In the genomic region with DNA sequence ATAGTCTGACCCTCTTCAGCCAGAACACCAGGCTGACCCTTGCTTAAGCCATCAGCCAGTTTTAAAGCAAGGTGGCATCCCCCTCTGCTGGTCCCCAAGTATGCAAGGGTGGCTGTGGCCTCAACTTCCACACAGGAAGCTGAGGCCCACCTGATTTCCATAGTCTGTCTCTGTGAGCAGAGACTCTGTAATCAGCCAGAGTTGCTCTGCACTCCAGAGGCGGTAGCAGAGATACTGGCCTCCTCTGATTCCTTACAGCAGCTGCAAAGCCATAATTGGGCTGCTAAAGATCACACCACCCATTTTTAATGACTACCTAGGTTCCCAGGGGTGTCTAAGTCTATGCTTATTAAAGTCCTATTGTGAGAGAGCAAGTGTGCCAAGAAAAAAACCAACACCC, we compare ENCODE assay signal across 10 cellular contexts. TPM values are rescaled to one million over a fixed set of nuclear protein-coding genes. Genes with fewer than 3 reads are reported as not detected.
DNase-seq lines count a peak whose midpoint lies in the region; ATAC-seq, FAIRE-seq and TF ChIP-seq lines count a peak whose summit lies in the region.
"Had no signal": no experiment of that assay in that cellular context is flagged by ENCODE, and none has a peak within 500 bp of the region (broad histone marks: within the 10 kb centered on the region; RNA-seq: fewer than 3 reads in every experiment).

No MANE protein-coding gene starts in this region.

- H3K9me3 ChIP-seq in HEK293 (ENCODE audit: control insufficient read depth, insufficient read depth, low read depth, low read length) (no peaks in the 10 kb centered on the region), T-helper 17 cell (ENCODE audit: control insufficient read depth, low read length, poor library complexity, severe bottlenecking) (no peaks in the 10 kb centered on the region), small intestine (ENCODE audit: control insufficient read depth, low read depth) (no peaks in the 10 kb centered on the region)

- peaks cover 44% of the 10 kb centered on the region for H3K4me1 Mint-ChIP-seq in T-helper 17 cell
- peaks cover 28% of the 10 kb centered on the region for H3K4me1 Mint-ChIP-seq in memory B cell

- FAIRE-seq in small intestine (lab: Jason Lieb, UNC) = no peak

- H3K36me3 ChIP-seq in HEK293 (ENCODE audit: control insufficient read depth in 2 of 2, insufficient read depth in 1 of 2, low read length in 2 of 2) (peaks cover 29 to 52% of the 10 kb centered on the region in 2 experiments), small intestine (ENCODE audit: control insufficient read depth in 2 of 2, insufficient read depth in 2 of 2, low read length in 2 of 2) (peaks cover 10 to 11% of the 10 kb centered on the region in 2 donors)

- H3K27ac ChIP-seq in HEK293 (ENCODE audit: extremely low read depth, low read depth, low read length) (no peak overlapping the region), foreskin keratinocyte (no peak overlapping the region), small intestine (ENCODE audit: low read depth in 1 of 2, low read length in 1 of 2) (no peak overlapping the region)

- H3K4me3 ChIP-seq in AG10803 (ENCODE audit: low read length) = peak overlapping the region; percentile 6; the same call in 1 of the 2 replicates
- H3K4me3 ChIP-seq in HEK293 (ENCODE audit: low read depth, low read length) = no peak overlapping the region
- no peak overlapping the region for H3K4me3 ChIP-seq in small intestine (ENCODE audit: low read depth in 1 of 2, low read length in 2 of 2)

- peaks cover 2% of the 10 kb centered on the region; the same call in 1 of the 2 replicates for H3K4me1 ChIP-seq in HEK293 (ENCODE audit: control insufficient read depth, insufficient read depth, low read length)
- peaks cover 6% of the 10 kb centered on the region for H3K4me1 ChIP-seq in foreskin keratinocyte
- peaks cover 5 to 13% of the 10 kb centered on the region in 2 donors for H3K4me1 ChIP-seq in small intestine (ENCODE audit: control insufficient read depth in 2 of 2, insufficient read depth in 1 of 2, low read depth in 1 of 2, low read length in 1 of 2)

- DNase-seq in AG10803 (ENCODE audit: low read depth) (no peak), T-helper 17 cell (no peak), memory B cell (ENCODE audit: low spot score in 2 of 2) (no peak), foreskin keratinocyte (no peak), NOMO-1 treated with DMSO at 0.1 percent for 48 hours (lab: John Stamatoyannopoulos, UW; ENCODE audit: unreplicated experiment) (no peak), small intestine (no peak), inferior parietal cortex (ENCODE audit: extremely low spot score) (no peak)
- DNase-seq: nucleus accumbens, RPMI8226 had no signal

- H3K27ac Mint-ChIP-seq in T-helper 17 cell (peak overlapping the region; percentile 99), memory B cell (peak overlapping the region; percentile 35)

- 22 to 51% (median 29%) methylated on average over 1 of the region's 1 CpG for WGBS in small intestine, 3 donors

- no peak for TF ChIP-seq CTCF in AG10803 (conservative IDR thresholded peaks at IDR 0.05; ENCODE audit: low read length)
- no peak for TF ChIP-seq CTCF in HEK293 (tag by site-specific recombination; IDR thresholded peaks at IDR 0.05)
- TF ChIP-seq CTCF in foreskin keratinocyte (conservative IDR thresholded peaks at IDR 0.05) = no peak

- ATAC-seq in T-helper 17 cell (no peak), memory B cell (ENCODE audit: low read depth) (no peak), foreskin keratinocyte (no peak)

- H3K27me3 ChIP-seq in foreskin keratinocyte (no peaks in the 10 kb centered on the region), small intestine (ENCODE audit: control insufficient read depth in 2 of 2, insufficient read depth in 2 of 2, low read length in 2 of 2) (no peaks in the 10 kb centered on the region)

- H3K9me3 Mint-ChIP-seq in memory B cell = no peaks in the 10 kb centered on the region

- H3K4me3 Mint-ChIP-seq in T-helper 17 cell (peak overlapping the region; percentile 100), memory B cell (peak overlapping the region; percentile 8)

- peaks cover 14% of the 10 kb centered on the region for H3K36me3 Mint-ChIP-seq in T-helper 17 cell (ENCODE audit: low read depth)
- H3K36me3 Mint-ChIP-seq in memory B cell = peaks cover 19% of the 10 kb centered on the region

- H3K27me3 Mint-ChIP-seq in T-helper 17 cell (no peaks in the 10 kb centered on the region), memory B cell (no peaks in the 10 kb centered on the region)

- CTCF ChIA-PET in HEK293 (lab: Yijun Ruan, JAX) = interaction anchor here (1.5 kb wide), 1 partner anchor 12 kb away, joined by 3 read pairs; no protein-coding TSS in a partner anchor

- POLR2A ChIA-PET in HEK293 (lab: Yijun Ruan, JAX) = interaction anchor here (0.7 to 1.2 kb wide), 3 partner anchors 19 to 32 kb away, joined by 3 to 6 read pairs (median 3); partner anchors contain the start of genes CPSF4 and PTCD1

TF ChIP-seq in HEK293, 187 proteins besides CTCF, POLR2A, EP300 and RAD21:
- TF ChIP-seq ZBTB17 (tag by site-specific recombination; IDR thresholded peaks at IDR 0.05) (peak; percentile 88), ZNF600 (tag by site-specific recombination; IDR thresholded peaks at IDR 0.05) (0 out of 2 replicates have a peak, but pooled peaks have one; percentile 13), ZNF335 (tag by site-specific recombination; conservative IDR thresholded peaks at IDR 0.05) (no peak), GLI4 (tag by site-specific recombination; IDR thresholded peaks at IDR 0.05) (no peak), KLF8 (tag by site-specific recombination; IDR thresholded peaks at IDR 0.05) (no peak), SP7 (tag by site-specific recombination; IDR thresholded peaks at IDR 0.05) (peak; percentile 85)

RNA-seq across cellular contexts. Expression of gene PDAP1, which starts 1.8 kb away (rescaled TPM):
- 10 to 100 TPM; 38.5 to 42.7 TPM for total RNA-seq in T-helper 17 cell
- total RNA-seq in foreskin keratinocyte = 126 and 147 TPM in 2 replicates
- 288 and 315 TPM in 2 replicates for polyA plus RNA-seq in foreskin keratinocyte
- 100 to 1,000 TPM; 108 to 212 (median 113) TPM for polyA plus RNA-seq in small intestine

RNA-seq across cellular contexts. Expression of gene BUD31, which starts 2.2 kb away (rescaled TPM):
- total RNA-seq in T-helper 17 cell = 100 to 1,000 TPM; 170 to 175 TPM
- total RNA-seq in foreskin keratinocyte = 111 and 122 TPM in 2 replicates
- 140 and 156 TPM in 2 replicates for polyA plus RNA-seq in foreskin keratinocyte
- polyA plus RNA-seq in small intestine = 100 to 1,000 TPM; 130 to 166 (median 135) TPM

RNA-seq across cellular contexts. Expression of gene ARPC1B, which starts 32.0 kb away (rescaled TPM):
- 100 to 1,000 TPM; 185 to 220 TPM for total RNA-seq in T-helper 17 cell
- 408 and 428 TPM in 2 replicates for total RNA-seq in foreskin keratinocyte
- polyA plus RNA-seq in foreskin keratinocyte = 430 and 517 TPM in 2 replicates
- 100 to 1,000 TPM; 316 to 358 (median 316) TPM for polyA plus RNA-seq in small intestine

RNA-seq across cellular contexts. Expression of gene PTCD1, which starts 32.0 kb away (rescaled TPM):
- total RNA-seq in T-helper 17 cell (1 to 10 TPM; 3.6 to 3.8 TPM), foreskin keratinocyte (5.1 and 5.3 TPM in 2 replicates)
- polyA plus RNA-seq in foreskin keratinocyte (3.1 and 3.3 TPM in 2 replicates), small intestine (1 to 10 TPM; 2.7 to 4.1 (median 3.8) TPM)

RNA-seq across cellular contexts. Expression of gene CPSF4, which starts 32.2 kb away (rescaled TPM):
- total RNA-seq in T-helper 17 cell = 10 to 100 TPM; 35.0 to 42.9 TPM
- total RNA-seq in foreskin keratinocyte = 37.1 and 38.1 TPM in 2 replicates
- polyA plus RNA-seq in foreskin keratinocyte = 39.7 and 41.8 TPM in 2 replicates
- 10 to 100 TPM; 24.4 to 28.3 (median 27.0) TPM for polyA plus RNA-seq in small intestine
